In genomic region chr2:179252439-179252838, GRCh38 we compare ENCODE assay signal across 15 cellular contexts. TPM values are rescaled to one million over a fixed set of nuclear protein-coding genes. Genes with fewer than 3 reads are reported as not detected.
DNase-seq lines count a peak whose midpoint lies in the region; ATAC-seq and TF ChIP-seq lines count a peak whose summit lies in the region.
"Had no signal": no experiment of that assay in that cellular context is flagged by ENCODE, and none has a peak within 500 bp of the region (broad histone marks: within the 10 kb centered on the region; RNA-seq: fewer than 3 reads in every experiment).

No MANE protein-coding gene starts in this region.

- no peak for DNase-seq in activated CD4-positive, alpha-beta memory T cell treated with anti-CD3 and anti-CD28 coated beads, Interleukin-2, amount 10 ng/mL, durations not matched to agents 7 days and 5 days
- no peak for DNase-seq in activated CD4-positive, alpha-beta memory T cell treated with anti-CD3 and anti-CD28 coated beads for 36 hours
- DNase-seq in GM23338 (ENCODE audit: low spot score) (no peak), RPMI8226 (peak; percentile 71), spleen (no peak), BE2C (no peak), Right ventricle myocardium superior (no peak)
- DNase-seq: effector CD4-positive, alpha-beta T cell; foreskin keratinocyte; mesendoderm; NCI-H2171 treated with DMSO at 0.1 percent for 48 hours; ovary; small intestine had no signal

- H3K9me2 ChIP-seq in GM23338 (ENCODE audit: insufficient read depth) = no peaks in the 10 kb centered on the region

- POLR2A ChIA-PET in activated CD4-positive, alpha-beta memory T cell treated with anti-CD3 and anti-CD28 coated beads, Interleukin-2, amount 10 ng/mL, durations not matched to agents 7 days and 5 days (lab: Charles Lee) = interaction anchor here (1.4 to 2.0 kb wide), 2 partner anchors 11 to 13 kb away, joined by 4 to 6 read pairs; no protein-coding TSS in a partner anchor
- POLR2A ChIA-PET in activated CD4-positive, alpha-beta memory T cell treated with anti-CD3 and anti-CD28 coated beads for 36 hours (lab: Charles Lee) = no interaction called here

- intact Hi-C loops in activated CD4-positive, alpha-beta memory T cell treated with anti-CD3 and anti-CD28 coated beads for 36 hours (cut with micrococcal nuclease) = loop anchor here (2.0 to 5.0 kb wide), 2 partner anchors 14 to 730 kb away; no protein-coding TSS in a partner anchor
- intact Hi-C loops in spleen (cut with DNase I; ENCODE audit: low total_unique reads) = no loop called here
- intact Hi-C loops in Right ventricle myocardium superior (cut with DNase I) = no loop called here

- H3K4me1 ChIP-seq in GM23338 (ENCODE audit: insufficient read depth) = peaks cover 13% of the 10 kb centered on the region; the same call in 1 of the 2 replicates
- H3K4me1 ChIP-seq in spleen = peaks cover 11 to 95% (median 40%) of the 10 kb centered on the region in 6 donors
- no peaks in the 10 kb centered on the region for H3K4me1 ChIP-seq in BE2C
- H3K4me1 ChIP-seq: foreskin keratinocyte had no signal

- no peaks in the 10 kb centered on the region for H3F3A ChIP-seq in GM23338 (replicated peaks; ENCODE audit: low read depth)

- no peak overlapping the region for H2AFZ ChIP-seq in GM23338

- H3K4me1 Mint-ChIP-seq in activated CD4-positive, alpha-beta memory T cell treated with anti-CD3 and anti-CD28 coated beads, Interleukin-2, amount 10 ng/mL, durations not matched to agents 7 days and 5 days = peaks cover 59% of the 10 kb centered on the region
- H3K4me1 Mint-ChIP-seq in activated CD4-positive, alpha-beta memory T cell treated with anti-CD3 and anti-CD28 coated beads for 36 hours (ENCODE audit: low read depth) = peaks cover 56% of the 10 kb centered on the region
- peaks cover 21% of the 10 kb centered on the region for H3K4me1 Mint-ChIP-seq in GM23338

- no peak overlapping the region for H3K4me2 ChIP-seq in GM23338

- WGBS in spleen, 5 donors = 52 to 57% (median 55%) methylated on average over 2 of the region's 2 CpGs

- CTCF ChIA-PET in activated CD4-positive, alpha-beta memory T cell treated with anti-CD3 and anti-CD28 coated beads, Interleukin-2, amount 10 ng/mL, durations not matched to agents 7 days and 5 days (lab: Charles Lee) = interaction anchor here (0.7 kb wide), 1 partner anchor 15 kb away, joined by 4 read pairs; no protein-coding TSS in a partner anchor
- CTCF ChIA-PET in activated CD4-positive, alpha-beta memory T cell treated with anti-CD3 and anti-CD28 coated beads for 36 hours (lab: Charles Lee) = interaction anchor here (1.3 kb wide), 1 partner anchor 10 kb away, joined by 4 read pairs; no protein-coding TSS in a partner anchor

- H3K27me3 Mint-ChIP-seq in activated CD4-positive, alpha-beta memory T cell treated with anti-CD3 and anti-CD28 coated beads, Interleukin-2, amount 10 ng/mL, durations not matched to agents 7 days and 5 days = no peaks in the 10 kb centered on the region
- H3K27me3 Mint-ChIP-seq in activated CD4-positive, alpha-beta memory T cell treated with anti-CD3 and anti-CD28 coated beads for 36 hours = no peaks in the 10 kb centered on the region
- H3K27me3 Mint-ChIP-seq in GM23338 (ENCODE audit: insufficient read depth, low read depth, poor library complexity) = no peaks in the 10 kb centered on the region

- peaks cover 7% of the 10 kb centered on the region for H3K36me3 Mint-ChIP-seq in activated CD4-positive, alpha-beta memory T cell treated with anti-CD3 and anti-CD28 coated beads, Interleukin-2, amount 10 ng/mL, durations not matched to agents 7 days and 5 days (ENCODE audit: low read depth)
- no peaks in the 10 kb centered on the region for H3K36me3 Mint-ChIP-seq in activated CD4-positive, alpha-beta memory T cell treated with anti-CD3 and anti-CD28 coated beads for 36 hours
- H3K36me3 Mint-ChIP-seq in GM23338 (ENCODE audit: low read depth) = peaks cover 17% of the 10 kb centered on the region; the same call in 2 of the 3 replicates

- H3K9me3 ChIP-seq in spleen = peaks cover 0 to 23% (median 0%) of the 10 kb centered on the region in 8 donors
- H3K9me3 ChIP-seq in BE2C = no peaks in the 10 kb centered on the region
- H3K9me3 ChIP-seq: ovary, thoracic aorta had no signal

- no peaks in the 10 kb centered on the region for H3K27me3 ChIP-seq in GM23338 (ENCODE audit: insufficient read depth)
- no peaks in the 10 kb centered on the region for H3K27me3 ChIP-seq in spleen (replicated peaks in 1 of 7)
- no peaks in the 10 kb centered on the region for H3K27me3 ChIP-seq in BE2C
- H3K27me3 ChIP-seq: foreskin keratinocyte, ovary had no signal

- no peak overlapping the region for H3K4me3 Mint-ChIP-seq in activated CD4-positive, alpha-beta memory T cell treated with anti-CD3 and anti-CD28 coated beads, Interleukin-2, amount 10 ng/mL, durations not matched to agents 7 days and 5 days
- no peak overlapping the region for H3K4me3 Mint-ChIP-seq in activated CD4-positive, alpha-beta memory T cell treated with anti-CD3 and anti-CD28 coated beads for 36 hours
- H3K4me3 Mint-ChIP-seq in GM23338 = no peak overlapping the region

- no peaks in the 10 kb centered on the region for H4K20me1 ChIP-seq in GM23338 (replicated peaks; ENCODE audit: insufficient read depth)

- H3K4me3 ChIP-seq in GM23338 (no peak overlapping the region), spleen (no peak overlapping the region), BE2C (ENCODE audit: low read depth, low read length) (no peak overlapping the region)
- H3K4me3 ChIP-seq: ovary, thoracic aorta had no signal

- H3K27ac Mint-ChIP-seq in activated CD4-positive, alpha-beta memory T cell treated with anti-CD3 and anti-CD28 coated beads, Interleukin-2, amount 10 ng/mL, durations not matched to agents 7 days and 5 days = peak overlapping the region; percentile 37
- no peak overlapping the region for H3K27ac Mint-ChIP-seq in activated CD4-positive, alpha-beta memory T cell treated with anti-CD3 and anti-CD28 coated beads for 36 hours
- H3K27ac Mint-ChIP-seq in GM23338 = peak overlapping the region; percentile 60

- TF ChIP-seq CTCF in GM23338 (conservative IDR thresholded peaks at IDR 0.05; ENCODE audit: low read depth in 2 of 2) (no peak), spleen (IDR thresholded peaks at IDR 0.05 in 8 of 11, conservative IDR thresholded peaks at IDR 0.05 in 3 of 11) (no peak), BE2C (IDR thresholded peaks at IDR 0.05; ENCODE audit: low read depth, low read length) (no peak)

- H3K36me3 ChIP-seq in GM23338 (ENCODE audit: insufficient read depth) = no peaks in the 10 kb centered on the region
- H3K36me3 ChIP-seq in spleen = no peaks in the 10 kb centered on the region
- H3K36me3 ChIP-seq in BE2C = no peaks in the 10 kb centered on the region
- H3K36me3 ChIP-seq: ovary, thoracic aorta had no signal

- ATAC-seq in GM23338 (no peak), HG02642 (IDR thresholded peaks at IDR 0.05; ENCODE audit: poor library complexity, unreplicated experiment) (no peak), Right ventricle myocardium superior (ENCODE audit: poor library complexity) (no peak)

- peaks cover 95% of the 10 kb centered on the region for H3K79me2 ChIP-seq in GM23338 (replicated peaks; ENCODE audit: insufficient read depth)

- no peak for TF ChIP-seq POLR2A in spleen (IDR thresholded peaks at IDR 0.05)

- H3K27ac ChIP-seq in GM23338 (ENCODE audit: low read depth) (no peak overlapping the region), spleen (peak overlapping the region in 5 of 8 donors; percentile 36 to 85 (median 53))
- H3K27ac ChIP-seq: foreskin keratinocyte, ovary, thoracic aorta had no signal

- H3K9me3 Mint-ChIP-seq in activated CD4-positive, alpha-beta memory T cell treated with anti-CD3 and anti-CD28 coated beads, Interleukin-2, amount 10 ng/mL, durations not matched to agents 7 days and 5 days = no peaks in the 10 kb centered on the region
- H3K9me3 Mint-ChIP-seq in activated CD4-positive, alpha-beta memory T cell treated with anti-CD3 and anti-CD28 coated beads for 36 hours = peaks cover 14% of the 10 kb centered on the region
- no peaks in the 10 kb centered on the region for H3K9me3 Mint-ChIP-seq in GM23338

TF ChIP-seq in GM23338, 12 proteins besides CTCF, POLR2A, EP300 and RAD21 (continues in another document):
- TF ChIP-seq POLR2AphosphoS5 (IDR thresholded peaks at IDR 0.05; ENCODE audit: low read depth) = no peak
- no peak for TF ChIP-seq REST (IDR thresholded peaks at IDR 0.05; ENCODE audit: unreplicated experiment)
- no peak for TF ChIP-seq ZNF114 (CRISPR knock-in tag; IDR thresholded peaks at IDR 0.05)

RNA-seq across cellular contexts. Expression of gene SESTD1, which starts 12.2 kb away (rescaled TPM):
- total RNA-seq in activated CD4-positive, alpha-beta memory T cell treated with anti-CD3 and anti-CD28 coated beads, Interleukin-2, amount 10 ng/mL, durations not matched to agents 7 days and 5 days = 10 to 100 TPM; 13.8 to 14.7 TPM
- 10 to 100 TPM; 11.6 to 13.1 TPM for total RNA-seq in activated CD4-positive, alpha-beta memory T cell treated with anti-CD3 and anti-CD28 coated beads for 36 hours
- 21.6 and 26.6 TPM in 2 replicates for total RNA-seq in GM23338 (2014; rRNA removed; shearing (Covaris generic))
- polyA plus RNA-seq in GM23338 (2016; fragmentation: Nextera tagmentation; extraction: Ambion mirVana) (11.0 and 12.6 TPM in 2 replicates), spleen (1 to 10 TPM; 5.5 to 6.2 (median 5.6) TPM)
- total RNA-seq in spleen (10 to 100 TPM; 19.9 to 51.7 (median 34.6) TPM), Right ventricle myocardium superior (37.4 TPM)
- 0.05 TPM for polyA plus RNA-seq in BE2C (2012; ENCODE audit: insufficient read depth, insufficient read length, low read depth)
